Comparison of ENCODE assay signal across 1 cellular context in genomic region chr4:775485-775884, GRCh38.
A peak's percentile ranks its signal among the peaks of the same experiment; 100 is the strongest.
TF ChIP-seq lines count a peak whose summit lies in the region.

No MANE protein-coding gene starts in this region.

TF ChIP-seq in K562, 482 proteins besides CTCF, POLR2A, EP300 and RAD21:
- peak; percentile 24 for TF ChIP-seq POLR2B (IDR thresholded peaks at IDR 0.05; ENCODE audit: low read depth, partially characterized antibody)
